ENCODE assay signal across 8 cellular contexts in the genomic region with DNA sequence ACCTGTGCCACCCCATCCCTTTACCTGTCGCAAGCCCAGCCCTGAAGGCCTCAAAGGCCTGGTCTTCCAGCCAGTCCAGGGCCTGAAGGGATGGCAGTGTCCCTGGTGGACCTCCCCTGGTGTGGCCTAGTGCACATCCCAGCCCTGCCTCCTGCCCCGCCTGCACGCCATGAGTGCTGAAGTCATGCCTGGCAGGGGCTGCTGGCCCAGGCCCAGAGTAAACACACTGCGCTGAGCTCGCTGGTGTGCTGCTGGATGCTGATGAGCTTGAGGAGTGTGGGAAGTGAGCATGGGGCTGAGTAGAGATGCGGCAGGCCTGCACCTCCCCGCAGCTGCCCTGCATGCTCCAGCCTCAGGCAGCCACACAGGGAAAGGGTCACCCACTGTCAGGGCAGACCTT. TPM values are rescaled to one million over a fixed set of nuclear protein-coding genes. Genes with fewer than 3 reads are reported as not detected.
A peak's percentile ranks its signal among the peaks of the same experiment; 100 is the strongest.
DNase-seq lines count a peak whose midpoint lies in the region; ATAC-seq and TF ChIP-seq lines count a peak whose summit lies in the region.

No MANE protein-coding gene starts in this region.

- no peaks in the 10 kb centered on the region for H3K9me3 ChIP-seq in Karpas-422 (ENCODE audit: low read length)

- H3K79me2 ChIP-seq in Karpas-422 (ENCODE audit: low read length) = no peaks in the 10 kb centered on the region

- no peak overlapping the region for H3K4me2 ChIP-seq in Karpas-422 (ENCODE audit: low read depth, low read length, poor library complexity, severe bottlenecking)

- no peak overlapping the region for H2AFZ ChIP-seq in Karpas-422 (ENCODE audit: low read length)

- H3K36me3 ChIP-seq in brain microvascular endothelial cell (replicated peaks) (no peaks in the 10 kb centered on the region), Karpas-422 (ENCODE audit: insufficient read depth, low read length) (no peaks in the 10 kb centered on the region)

- no peak for ATAC-seq in HG03139 (IDR thresholded peaks at IDR 0.05; ENCODE audit: unreplicated experiment)

- peak; percentile 0 to 59 (median 22) for DNase-seq in NCI-H1417 (lab: John Stamatoyannopoulos, UW)
- DNase-seq in NCI-H1417 treated with DMSO at 0.1 percent for 48 hours (lab: John Stamatoyannopoulos, UW) = no peak
- peak; percentile 92 for DNase-seq in brain microvascular endothelial cell
- DNase-seq in left kidney (ENCODE audit: low read depth, low spot score) = peak; percentile 64
- DNase-seq in ureter (ENCODE audit: low spot score) = peak; percentile 89
- DNase-seq in Karpas-422 = no peak
- DNase-seq in AML-193 (lab: John Stamatoyannopoulos, UW) = no peak

- H3K27ac ChIP-seq in brain microvascular endothelial cell (no peak overlapping the region), Karpas-422 (ENCODE audit: low read length) (no peak overlapping the region)

- in situ Hi-C loops in brain microvascular endothelial cell (cut with HindIII; ENCODE audit: low pct_ligation_motif_present, low sequenced_read_pairs) = no loop called here

- H3K9me2 ChIP-seq in Karpas-422 (replicated peaks; ENCODE audit: insufficient read depth, low read length) = no peaks in the 10 kb centered on the region

- H3K4me1 ChIP-seq in Karpas-422 (ENCODE audit: low read length) = no peaks in the 10 kb centered on the region

- no peaks in the 10 kb centered on the region for H4K20me1 ChIP-seq in Karpas-422 (ENCODE audit: insufficient read depth, low read depth, low read length)

- no peaks in the 10 kb centered on the region for H3K27me3 ChIP-seq in brain microvascular endothelial cell (replicated peaks)
- H3K27me3 ChIP-seq in Karpas-422 (ENCODE audit: low read length) = no peaks in the 10 kb centered on the region

- H3K9ac ChIP-seq in Karpas-422 (ENCODE audit: low read length) = no peak overlapping the region

- H3K4me3 ChIP-seq in brain microvascular endothelial cell (ENCODE audit: low read depth, low read length) (no peak overlapping the region), Karpas-422 (ENCODE audit: low read length) (no peak overlapping the region)

- no peak for TF ChIP-seq CTCF in brain microvascular endothelial cell (IDR thresholded peaks at IDR 0.05; ENCODE audit: low read depth, low read length, missing control alignments)

RNA-seq across cellular contexts. Expression of a gene that starts 43.2 kb away (rescaled TPM):
- 55.2 TPM for total RNA-seq in ureter
- total RNA-seq in Karpas-422 (2014; rRNA removed; shearing (Covaris generic); ENCODE audit: low replicate concordance) = not detected in 2 replicates

RNA-seq across cellular contexts. Expression of a gene that starts 50.1 kb away (rescaled TPM):
- not detected for total RNA-seq in ureter
- total RNA-seq in Karpas-422 (2014; rRNA removed; shearing (Covaris generic); ENCODE audit: low replicate concordance) = not detected in 2 replicates

RNA-seq across cellular contexts. Expression of a gene that starts 56.0 kb away (rescaled TPM):
- 1.5 TPM for total RNA-seq in ureter
- total RNA-seq in Karpas-422 (2014; rRNA removed; shearing (Covaris generic); ENCODE audit: low replicate concordance) = not detected in 2 replicates

Comparison
In these comparisons a context has a peak if more than half of its experiments do, and no peak if none do; other contexts are left out.
1. DNase-seq: peak in NCI-H1417 (3 of 3), brain microvascular endothelial cell (single experiment), left kidney (single experiment) and ureter (single experiment); none in NCI-H1417 treated with DMSO at 0.1 percent for 48 hours (single experiment), Karpas-422 (single experiment) and AML-193 (0 of 2).
2. RNA of a gene that starts 43.2 kb away (total RNA-seq): 55.2 TPM in ureter (single experiment); not detected in Karpas-422; every median in the first group is over 10 times any median in the second.